ENCODE assay signal across 9 cellular contexts in genomic region chr13:97339989-97340361, GRCh38.
DNase-seq lines count a peak whose midpoint lies in the region; ATAC-seq and TF ChIP-seq lines count a peak whose summit lies in the region.
"Had no signal": no experiment of that assay in that cellular context is flagged by ENCODE, and none has a peak within 500 bp of the region (broad histone marks: within the 10 kb centered on the region; RNA-seq: fewer than 3 reads in every experiment).

No MANE protein-coding gene starts in this region.

- H3K27me3 ChIP-seq in IMR-90 (ENCODE audit: control insufficient read depth, insufficient read depth, low read length) (no peaks in the 10 kb centered on the region), subcutaneous abdominal adipose tissue (ENCODE audit: control insufficient read depth in 5 of 5, insufficient read depth in 4 of 5, low read length in 5 of 5) (no peaks in the 10 kb centered on the region)

- no peaks in the 10 kb centered on the region for H3K9me3 ChIP-seq in IMR-90 (ENCODE audit: control insufficient read depth, insufficient read depth, low read length)
- H3K9me3 ChIP-seq in subcutaneous abdominal adipose tissue (ENCODE audit: control insufficient read depth in 5 of 5, low read length in 5 of 5) = no peaks in the 10 kb centered on the region

- H4K5ac ChIP-seq in IMR-90 (ENCODE audit: low read depth, low read length) = no peak overlapping the region

- POLR2A ChIA-PET in IMR-90 (lab: Charles Lee; ENCODE audit: unreplicated experiment) = no interaction called here

- no peak for TF ChIP-seq POLR2A in IMR-90 (IDR thresholded peaks at IDR 0.05; ENCODE audit: low read depth, low read length)

- H3K4me3 ChIP-seq in IMR-90 (ENCODE audit: insufficient read depth, low read depth, low read length) (no peak overlapping the region), fibroblast of the aortic adventitia (ENCODE audit: low read depth, low read length) (no peak overlapping the region), subcutaneous abdominal adipose tissue (ENCODE audit: low read depth in 1 of 5, low read length in 5 of 5) (no peak overlapping the region)

- no peak overlapping the region for H2AFZ ChIP-seq in IMR-90 (replicated peaks; ENCODE audit: low read length, poor library complexity)

- H2AK5ac ChIP-seq in IMR-90 (ENCODE audit: low read depth, low read length) = peak overlapping the region; percentile 19; the same call in 1 of the 2 replicates

- peak; percentile 15 for ATAC-seq in GM19463 (IDR thresholded peaks at IDR 0.05; ENCODE audit: unreplicated experiment)
- no peak for ATAC-seq in IMR-90 (ENCODE audit: low read depth)
- ATAC-seq in HG03469 (IDR thresholded peaks at IDR 0.05; ENCODE audit: unreplicated experiment) = no peak

- H3K27ac ChIP-seq in IMR-90 (ENCODE audit: insufficient read depth, low read length) = peak overlapping the region; percentile 65; the same call in 1 of the 2 replicates
- peak overlapping the region; percentile 11 for H3K27ac ChIP-seq in subcutaneous abdominal adipose tissue (ENCODE audit: low read depth, low read length)

- in situ Hi-C loops in IMR-90 (cut with MboI; ENCODE audit: low sequenced_read_pairs) = loop anchor here (10.0 kb wide), 1 partner anchor 105 kb away; no protein-coding TSS in a partner anchor

- no peak for TF ChIP-seq RAD21 in IMR-90 (IDR thresholded peaks at IDR 0.05; ENCODE audit: low read length)

- H3K36me3 ChIP-seq in IMR-90 (ENCODE audit: control insufficient read depth, insufficient read depth, low read length) (peaks cover 25% of the 10 kb centered on the region), subcutaneous abdominal adipose tissue (ENCODE audit: control insufficient read depth in 5 of 5, insufficient read depth in 5 of 5, low read length in 5 of 5) (peaks cover 1 to 37% (median 24%) of the 10 kb centered on the region in 5 donors)

- TF ChIP-seq CTCF in IMR-90 (conservative IDR thresholded peaks at IDR 0.05; ENCODE audit: low read depth, low read length) (no peak), fibroblast of the aortic adventitia (IDR thresholded peaks at IDR 0.05; ENCODE audit: insufficient read depth, low read length) (no peak)

- H3K23ac ChIP-seq in IMR-90 (ENCODE audit: low read depth, low read length) = peak overlapping the region; percentile 83; the same call in 1 of the 2 replicates

- no peak overlapping the region for H3K56ac ChIP-seq in IMR-90 (ENCODE audit: extremely low read depth, insufficient read depth, low read length)

- H3K4me2 ChIP-seq in IMR-90 (ENCODE audit: low read depth, low read length) = peak overlapping the region; percentile 10; the same call in 1 of the 2 replicates

- H3K9ac ChIP-seq in IMR-90 (ENCODE audit: low read depth, low read length) = no peak overlapping the region
- H3K9ac ChIP-seq in subcutaneous abdominal adipose tissue (ENCODE audit: low read length in 5 of 5) = no peak overlapping the region

- H2BK120ac ChIP-seq in IMR-90 (ENCODE audit: low read depth, low read length) = peak overlapping the region; percentile 91

- H4K8ac ChIP-seq in IMR-90 (ENCODE audit: low read depth in 2 of 2, low read length in 2 of 2) = peak overlapping the region; percentile 8 to 29; a peak in 2 of 4 replicates

- intact Hi-C loops in IMR-90 (cut with micrococcal nuclease) = loop anchor here (1.0 kb wide), 1 partner anchor 117 kb away; no protein-coding TSS in a partner anchor

- H3K9me1 ChIP-seq in IMR-90 (ENCODE audit: insufficient read depth, low read length) = peaks cover 16% of the 10 kb centered on the region

- CTCF ChIA-PET in IMR-90 (lab: Yijun Ruan, JAX) = no interaction called here

- H4K91ac ChIP-seq in IMR-90 (ENCODE audit: insufficient read depth, low read depth, low read length) = peak overlapping the region; percentile 49

- H3K79me1 ChIP-seq in IMR-90 (ENCODE audit: low read depth in 1 of 2, low read length in 2 of 2) = peaks cover 22 to 71% of the 10 kb centered on the region in 2 experiments

- dilution Hi-C loops in IMR-90 (cut with HindIII; ENCODE audit: low sequenced_read_pairs, unreplicated experiment) = no loop called here

- 0 out of 2 replicates have a peak overlapping the region, but pooled peaks have one; percentile 1 for H3K18ac ChIP-seq in IMR-90 (ENCODE audit: low read depth, low read length)

- H2BK15ac ChIP-seq in IMR-90 (ENCODE audit: low read depth, low read length) = no peak overlapping the region

- no peak for DNase-seq in IMR-90
- DNase-seq in fibroblast of the aortic adventitia (ENCODE audit: low read depth) = peak; percentile 20
- no peak for DNase-seq in NAMALWA (ENCODE audit: low spot score)
- no peak for DNase-seq in NCI-H187 (lab: John Stamatoyannopoulos, UW)
- DNase-seq: NCI-H187 treated with DMSO at 0.1 percent for 48 hours, T-helper 9 cell had no signal

- H3K4ac ChIP-seq in IMR-90 (ENCODE audit: low read depth, low read length) = peak overlapping the region; percentile 71

- peaks cover 14% of the 10 kb centered on the region for H3K4me1 ChIP-seq in IMR-90 (ENCODE audit: control insufficient read depth, insufficient read depth, low read length)
- peaks cover 2 to 28% (median 17%) of the 10 kb centered on the region in 5 donors for H3K4me1 ChIP-seq in subcutaneous abdominal adipose tissue (ENCODE audit: control insufficient read depth in 5 of 5, insufficient read depth in 5 of 5, low read length in 5 of 5)

- 0 out of 2 replicates have a peak overlapping the region, but pooled peaks have one; percentile 43 for H3K14ac ChIP-seq in IMR-90 (replicated peaks; ENCODE audit: low read depth, low read length)

- peak overlapping the region; percentile 26 for H2BK5ac ChIP-seq in IMR-90 (ENCODE audit: low read depth, low read length, poor library complexity, severe bottlenecking)

- H2AK9ac ChIP-seq in IMR-90 (replicated peaks; ENCODE audit: low read depth, low read length, poor library complexity) = no peak overlapping the region

- no TSS peak for BruUV-seq in IMR-90 (replicated peaks; lab: Mats Ljungman, UMichigan)

- H2BK20ac ChIP-seq in IMR-90 (ENCODE audit: low read depth, low read length) = peak overlapping the region; percentile 8; the same call in 1 of the 2 replicates

- no CpG with 5 or more reads among the region's 6 CpGs for WGBS in IMR-90 (ENCODE audit: extremely low coverage in 2 of 2, insufficient read length in 1 of 2), 2 experiments

- H4K20me1 ChIP-seq in IMR-90 (ENCODE audit: insufficient read depth, low read length) = peaks cover 3% of the 10 kb centered on the region; the same call in 1 of the 2 replicates

TF ChIP-seq in IMR-90, 13 proteins besides CTCF, POLR2A, EP300 and RAD21:
- TF ChIP-seq CEBPB (IDR thresholded peaks at IDR 0.05; ENCODE audit: low read depth, low read length) (no peak), RCOR1 (IDR thresholded peaks at IDR 0.05; ENCODE audit: insufficient replicate concordance, low read length) (no peak), MAFK (IDR thresholded peaks at IDR 0.05; ENCODE audit: low read depth, low read length) (no peak), CHD1 (IDR thresholded peaks at IDR 0.05; ENCODE audit: low read depth, low read length) (no peak), SMC3 (IDR thresholded peaks at IDR 0.05; ENCODE audit: low read depth, low read length) (no peak), FOS (IDR thresholded peaks at IDR 0.05; ENCODE audit: low read depth, low read length) (no peak), RFX5 (IDR thresholded peaks at IDR 0.05; ENCODE audit: low read depth, low read length) (no peak), MAZ (IDR thresholded peaks at IDR 0.05; ENCODE audit: borderline replicate concordance, low read depth, low read length) (no peak), MXI1 (IDR thresholded peaks at IDR 0.05; ENCODE audit: borderline replicate concordance, low read depth, low read length) (no peak), ELK1 (IDR thresholded peaks at IDR 0.05; ENCODE audit: borderline replicate concordance, low read depth, low read length) (no peak)
- TF ChIP-seq, protein P1, sequence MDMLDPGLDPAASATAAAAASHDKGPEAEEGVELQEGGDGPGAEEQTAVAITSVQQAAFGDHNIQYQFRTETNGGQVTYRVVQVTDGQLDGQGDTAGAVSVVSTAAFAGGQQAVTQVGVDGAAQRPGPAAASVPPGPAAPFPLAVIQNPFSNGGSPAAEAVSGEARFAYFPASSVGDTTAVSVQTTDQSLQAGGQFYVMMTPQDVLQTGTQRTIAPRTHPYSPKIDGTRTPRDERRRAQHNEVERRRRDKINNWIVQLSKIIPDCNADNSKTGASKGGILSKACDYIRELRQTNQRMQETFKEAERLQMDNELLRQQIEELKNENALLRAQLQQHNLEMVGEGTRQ (IDR thresholded peaks at IDR 0.05; ENCODE audit: low read depth, low read length) = no peak
